8 cellular contexts compared by ENCODE assay signal in genomic region chr13:28138756-28139470, GRCh38. TPM values are rescaled to one million over a fixed set of nuclear protein-coding genes. Genes with fewer than 3 reads are reported as not detected.
DNase-seq lines count a peak whose midpoint lies in the region; ATAC-seq and TF ChIP-seq lines count a peak whose summit lies in the region.

No MANE protein-coding gene starts in this region.

- no peaks in the 10 kb centered on the region for H3K27me3 Mint-ChIP-seq in endodermal cell (ENCODE audit: insufficient read depth)

- peaks cover 28% of the 10 kb centered on the region for H3K4me1 Mint-ChIP-seq in endodermal cell

- TF ChIP-seq CTCF in endodermal cell (conservative IDR thresholded peaks at IDR 0.05), result no peak

- no peaks in the 10 kb centered on the region for H3K36me3 ChIP-seq in endodermal cell (ENCODE audit: control insufficient read depth, insufficient read depth, low read length)
- no peaks in the 10 kb centered on the region for H3K36me3 ChIP-seq in mesodermal cell (ENCODE audit: control insufficient read depth, insufficient read depth, low read length)

- H3K4me3 ChIP-seq in endodermal cell (ENCODE audit: low read length), result peak overlapping the region; percentile 97
- peak overlapping the region; percentile 95 for H3K4me3 ChIP-seq in mesodermal cell (ENCODE audit: extremely low read depth, insufficient read depth, low read length, poor library complexity, severe bottlenecking)

- H3K27ac ChIP-seq in endodermal cell (ENCODE audit: low read depth, low read length), result peak overlapping the region; percentile 93
- peak overlapping the region; percentile 95 for H3K27ac ChIP-seq in mesodermal cell (ENCODE audit: low read depth, low read length, severe bottlenecking)

- DNase-seq in AG20443 (ENCODE audit: low spot score) (peak; percentile 84), NOMO-1 (lab: John Stamatoyannopoulos, UW; ENCODE audit: unreplicated experiment in 2 of 2) (peak; percentile 98 to 99), endodermal cell (peak; percentile 90)
- peak; percentile 81 for DNase-seq in activated CD8-positive, alpha-beta memory T cell treated with anti-CD3 and anti-CD28 coated beads, Interleukin-2, amount 50 U/mL, for 24 hours (ENCODE audit: extremely low read depth)
- DNase-seq in stimulated activated CD8-positive, alpha-beta memory T cell treated with anti-CD3 and anti-CD28 coated beads, Interleukin-15, amount 100 ng/mL, for 1 hour (ENCODE audit: low read depth), result peak; percentile 79

- peak overlapping the region; percentile 89 for H3K9ac ChIP-seq in endodermal cell (ENCODE audit: extremely low read depth, low read length, poor library complexity, severe bottlenecking)

- no peaks in the 10 kb centered on the region for H3K27me3 ChIP-seq in endodermal cell (ENCODE audit: control insufficient read depth, insufficient read depth, low read length, poor library complexity, severe bottlenecking)

- H3K36me3 Mint-ChIP-seq in endodermal cell (ENCODE audit: low read depth), result peaks cover 7% of the 10 kb centered on the region

- H3K27ac Mint-ChIP-seq in endodermal cell, result peak overlapping the region; percentile 95

- H3K4me1 ChIP-seq in endodermal cell (ENCODE audit: control insufficient read depth, insufficient read depth, low read length), result peaks cover 3% of the 10 kb centered on the region
- H3K4me1 ChIP-seq in mesodermal cell (ENCODE audit: control insufficient read depth, insufficient read depth, low read length, poor library complexity, severe bottlenecking), result peaks cover 11% of the 10 kb centered on the region

- H3K9me3 ChIP-seq in endodermal cell (ENCODE audit: control insufficient read depth, low read length) (no peaks in the 10 kb centered on the region), mesodermal cell (ENCODE audit: control insufficient read depth, low read length) (no peaks in the 10 kb centered on the region)

- ATAC-seq in GM19023 (IDR thresholded peaks at IDR 0.05; ENCODE audit: unreplicated experiment) (peak; percentile 58), HG03280 (IDR thresholded peaks at IDR 0.05; ENCODE audit: unreplicated experiment) (peak; percentile 46)

- H3K4me3 Mint-ChIP-seq in endodermal cell, result peak overlapping the region; percentile 90

- WGBS in endodermal cell (ENCODE audit: insufficient coverage in 1 of 2, insufficient read length in 1 of 2), 2 experiments, result 0% methylated on average over 1 to 51 of the region's 60 CpGs
- 1% methylated on average over 32 to 40 of the region's 60 CpGs for WGBS in mesodermal cell (ENCODE audit: insufficient coverage in 2 of 2), 2 experiments

- no peaks in the 10 kb centered on the region for H3K9me3 Mint-ChIP-seq in endodermal cell

RNA-seq across cellular contexts. Expression of gene PAN3, which starts 0.6 kb away (rescaled TPM):
- 10 to 100 TPM; 73.5 to 73.8 TPM for total RNA-seq in endodermal cell
- 25.7 TPM for polyA plus RNA-seq in endodermal cell (2013, experiment 1 of 2)
- 26.0 TPM for polyA plus RNA-seq in endodermal cell (2013, experiment 2 of 2)
- polyA plus RNA-seq in mesodermal cell (2013, experiment 1 of 2), result 24.0 TPM
- polyA plus RNA-seq in mesodermal cell (2013, experiment 2 of 2), result 22.1 TPM

RNA-seq across cellular contexts. Expression of gene FLT3, which starts 38.5 kb away (rescaled TPM):
- under 1 TPM; 0.09 to 0.13 TPM for total RNA-seq in endodermal cell
- polyA plus RNA-seq in endodermal cell (2013, experiment 1 of 2), result 0.18 TPM
- polyA plus RNA-seq in endodermal cell (2013, experiment 2 of 2), result 0.08 TPM
- polyA plus RNA-seq in mesodermal cell (2013, experiment 1 of 2), result not detected
- polyA plus RNA-seq in mesodermal cell (2013, experiment 2 of 2), result not detected

Comparison
In these comparisons a context has a peak if more than half of its experiments do, and no peak if none do; other contexts are left out.
1. Peak in every context shown above with its lines: DNase-seq, ATAC-seq, H3K4me3 ChIP-seq and H3K27ac ChIP-seq.